Comparison of ENCODE assay signal across 9 cellular contexts in genomic region chr22:36457688-36458450, GRCh38. TPM values are rescaled to one million over a fixed set of nuclear protein-coding genes. Genes with fewer than 3 reads are reported as not detected.
DNase-seq lines count a peak whose midpoint lies in the region; ATAC-seq, FAIRE-seq and TF ChIP-seq lines count a peak whose summit lies in the region.
"Had no signal": no experiment of that assay in that cellular context is flagged by ENCODE, and none has a peak within 500 bp of the region (broad histone marks: within the 10 kb centered on the region; RNA-seq: fewer than 3 reads in every experiment).

No MANE protein-coding gene starts in this region.

- H3K4me3 ChIP-seq in AG10803 (ENCODE audit: low read length) = no peak overlapping the region
- no peak overlapping the region for H3K4me3 ChIP-seq in gastroesophageal sphincter
- H3K4me3 ChIP-seq in pancreas = no peak overlapping the region

- no peak for ATAC-seq in gastroesophageal sphincter
- no peak for ATAC-seq in pancreas
- no peak for ATAC-seq in GM21447 (IDR thresholded peaks at IDR 0.05; ENCODE audit: unreplicated experiment)
- no peak for ATAC-seq in stimulated activated naive CD8-positive, alpha-beta T cell treated with anti-CD3 and anti-CD28 coated beads, Interleukin-15, Interleukin-2, amounts not matched to agents 100 U/mL and 50 U/mL, for 24 hours
- ATAC-seq: naive thymus-derived CD8-positive, alpha-beta T cell had no signal

- no peaks in the 10 kb centered on the region for H3K36me3 ChIP-seq in gastroesophageal sphincter
- no peaks in the 10 kb centered on the region for H3K36me3 ChIP-seq in pancreas

- no peak for FAIRE-seq in pancreas (lab: Jason Lieb, UNC)

- no peaks in the 10 kb centered on the region for H3K27me3 ChIP-seq in gastroesophageal sphincter
- no peaks in the 10 kb centered on the region for H3K27me3 ChIP-seq in pancreas

- H3K9me3 ChIP-seq in gastroesophageal sphincter (no peaks in the 10 kb centered on the region), pancreas (no peaks in the 10 kb centered on the region)

- H3K4me1 ChIP-seq in gastroesophageal sphincter (peaks cover 0 to 69% (median 33%) of the 10 kb centered on the region in 3 donors), pancreas (peaks cover 9 to 31% (median 11%) of the 10 kb centered on the region in 3 donors)

- DNase-seq in AG10803 (ENCODE audit: low read depth) (peak; percentile 86), RPMI7951 (ENCODE audit: low read depth) (peak; percentile 64), pancreas (peak in 1 of 6 donors; percentile 62)
- no peak for DNase-seq in activated T-cell treated with anti-CD3 and anti-CD28 coated beads, Interleukin-2, amount 50 U/mL, for 48 hours
- no peak for DNase-seq in activated CD4-positive, CD25-positive, alpha-beta regulatory T cell treated with anti-CD3 and anti-CD28 coated beads, Interleukin-2, amount 50 U/mL, for 72 hours
- no peak for DNase-seq in stimulated activated naive CD8-positive, alpha-beta T cell treated with anti-CD3 and anti-CD28 coated beads, Interleukin-15, Interleukin-2, amounts not matched to agents 100 U/mL and 50 U/mL, for 24 hours
- DNase-seq: naive thymus-derived CD8-positive, alpha-beta T cell had no signal

- WGBS in gastroesophageal sphincter (ENCODE audit: low coverage in 1 of 2), 2 donors = 38 to 40% methylated on average over 1 to 2 of the region's 14 CpGs
- 70% methylated on average over 12 to 14 of the region's 14 CpGs for WGBS in pancreas, 2 donors

- TF ChIP-seq EP300 in gastroesophageal sphincter (IDR thresholded peaks at IDR 0.05) = no peak

- H3K27ac ChIP-seq in gastroesophageal sphincter (peak overlapping the region; percentile 21 to 96 (median 94)), pancreas (peak overlapping the region in 3 of 4 donors; percentile 47 to 74 (median 51))

- TF ChIP-seq POLR2A in gastroesophageal sphincter (IDR thresholded peaks at IDR 0.05) = no peak

- TF ChIP-seq CTCF in AG10803 (conservative IDR thresholded peaks at IDR 0.05; ENCODE audit: low read length) (no peak), gastroesophageal sphincter (IDR thresholded peaks at IDR 0.05) (no peak), pancreas (IDR thresholded peaks at IDR 0.05) (no peak)

- intact Hi-C loops in pancreas (cut with DNase I) = loop anchor here in 1 of 3 donors (10.0 kb wide), 1 partner anchor 53 kb away; no protein-coding TSS in a partner anchor

RNA-seq across cellular contexts. Expression of gene TXN2, which starts 23.6 kb away (rescaled TPM):
- 17.8 and 19.8 TPM in 2 replicates for total RNA-seq in RPMI7951 (2014; rRNA removed; shearing (Covaris generic))
- total RNA-seq in gastroesophageal sphincter (10 to 100 TPM; 36.4 to 78.3 (median 63.4) TPM), pancreas (10 to 100 TPM; 20.4 to 33.6 (median 30.5) TPM)
- 10 to 100 TPM; 43.1 to 49.5 TPM for polyA plus RNA-seq in pancreas

RNA-seq across cellular contexts. Expression of gene FOXRED2, which starts 49.0 kb away (rescaled TPM):
- total RNA-seq in RPMI7951 (2014; rRNA removed; shearing (Covaris generic)) = 12.0 and 12.6 TPM in 2 replicates
- total RNA-seq in gastroesophageal sphincter (1 to 10 TPM; 3.1 to 7.3 (median 4.6) TPM), pancreas (1 to 10 TPM; 3.9 to 6.0 (median 5.3) TPM)
- polyA plus RNA-seq in pancreas = 1 to 10 TPM; 2.0 to 3.5 TPM

Comparison
In these comparisons a context has a peak if more than half of its experiments do, and no peak if none do; other contexts are left out.
1. DNase-seq: peak in AG10803 (single experiment) and RPMI7951 (single experiment); none in activated T-cell treated with anti-CD3 and anti-CD28 coated beads, Interleukin-2, amount 50 U/mL, for 48 hours (0 of 2), activated CD4-positive, CD25-positive, alpha-beta regulatory T cell treated with anti-CD3 and anti-CD28 coated beads, Interleukin-2, amount 50 U/mL, for 72 hours (single experiment) and stimulated activated naive CD8-positive, alpha-beta T cell treated with anti-CD3 and anti-CD28 coated beads, Interleukin-15, Interleukin-2, amounts not matched to agents 100 U/mL and 50 U/mL, for 24 hours (single experiment).